Comparison of ENCODE assay signal across 34 cellular contexts in genomic region chr2:57504787-57505186, GRCh38.
A peak's percentile ranks its signal among the peaks of the same experiment; 100 is the strongest.
DNase-seq lines count a peak whose midpoint lies in the region; ATAC-seq, FAIRE-seq and TF ChIP-seq lines count a peak whose summit lies in the region.
"Had no signal": no experiment of that assay in that cellular context is flagged by ENCODE, and none has a peak within 500 bp of the region (broad histone marks: within the 10 kb centered on the region; RNA-seq: fewer than 3 reads in every experiment).

No MANE protein-coding gene starts in this region.

- TF ChIP-seq POLR2A in HepG2 (IDR thresholded peaks at IDR 0.05; ENCODE audit: insufficient read depth in 1 of 2, low read depth in 2 of 2, low read length in 2 of 2) (no peak), right lobe of liver (IDR thresholded peaks at IDR 0.05) (no peak), A549 (IDR thresholded peaks at IDR 0.05; ENCODE audit: low read length) (no peak), GM12878 (IDR thresholded peaks at IDR 0.05; ENCODE audit: low read depth, low read length) (no peak)

- H3K79me2 ChIP-seq in SK-N-SH (ENCODE audit: insufficient read depth) = no peaks in the 10 kb centered on the region
- H3K79me2 ChIP-seq in HepG2 (ENCODE audit: insufficient read depth, low read length) = no peaks in the 10 kb centered on the region
- no peaks in the 10 kb centered on the region for H3K79me2 ChIP-seq in GM12878 (ENCODE audit: control insufficient read depth, insufficient read depth, low read length)

- TF ChIP-seq RAD21 in SK-N-SH (IDR thresholded peaks at IDR 0.05; ENCODE audit: low read length) (no peak), HepG2 (CRISPR knock-in tag; IDR thresholded peaks at IDR 0.05) (no peak), A549 (conservative IDR thresholded peaks at IDR 0.05 in 1 of 2, IDR thresholded peaks at IDR 0.05 in 1 of 2) (no peak), GM12878 (IDR thresholded peaks at IDR 0.05; ENCODE audit: insufficient read depth, low read depth, low read length) (no peak)

- H3K4me3 ChIP-seq in SK-N-SH (ENCODE audit: low read depth in 2 of 2, low read length in 1 of 2) = no peak overlapping the region
- H3K4me3 ChIP-seq in HepG2 (replicated peaks in 1 of 3; ENCODE audit: insufficient read depth in 1 of 3, low read depth in 2 of 3, low read length in 3 of 3) = no peak overlapping the region
- no peak overlapping the region for H3K4me3 ChIP-seq in right lobe of liver
- no peak overlapping the region for H3K4me3 ChIP-seq in A549
- no peak overlapping the region for H3K4me3 ChIP-seq in GM12878
- H3K4me3 ChIP-seq: BLaER1; BLaER1 treated with 17β-estradiol and CSF1 and Interleukin-3, amounts not matched to agents 10 nM and 100 nM had no signal

- DNase-seq in SK-N-SH (no peak), HepG2 (ENCODE audit: low spot score) (no peak), right lobe of liver (no peak), A549 (ENCODE audit: low read depth in 1 of 2, low spot score in 1 of 2) (no peak), GM12878 (ENCODE audit: low read depth, low spot score) (no peak), GDM1 (lab: John Stamatoyannopoulos, UW) (no peak), frontal cortex (ENCODE audit: low spot score in 2 of 2) (no peak)
- DNase-seq: 8988T; ACHN; AML-193; BE2C; C1 segment of cervical spinal cord; Caco-2; Calu3; CD4-positive, alpha-beta memory T cell; CD4-positive, alpha-beta T cell; CD4-positive, CD25-positive, alpha-beta regulatory T cell; CD8-positive, alpha-beta memory T cell; CD8-positive, alpha-beta T cell; COR-L47; DMS 273 treated with DMSO at 0.1 percent for 48 hours; DMS153; DMS53; DMS79; DMS79 treated with DMSO at 0.1 percent for 48 hours; DND-41; EL had no signal

- H3K9me3 ChIP-seq in SK-N-SH = no peaks in the 10 kb centered on the region
- H3K9me3 ChIP-seq in HepG2 (ENCODE audit: low read length) = no peaks in the 10 kb centered on the region
- H3K9me3 ChIP-seq in right lobe of liver = no peaks in the 10 kb centered on the region
- no peaks in the 10 kb centered on the region for H3K9me3 ChIP-seq in A549
- H3K9me3 ChIP-seq in GM12878 (replicated peaks; ENCODE audit: control insufficient read depth, insufficient read depth, low read length) = no peaks in the 10 kb centered on the region
- H3K9me3 ChIP-seq: BE2C; BLaER1; BLaER1 treated with 17β-estradiol and CSF1 and Interleukin-3, amounts not matched to agents 10 nM and 100 nM; Caco-2 had no signal

- H3K27me3 ChIP-seq in SK-N-SH (ENCODE audit: insufficient read depth) (no peaks in the 10 kb centered on the region), HepG2 (ENCODE audit: control insufficient read depth in 1 of 2, insufficient read depth in 2 of 2, low read length in 2 of 2) (no peaks in the 10 kb centered on the region), right lobe of liver (no peaks in the 10 kb centered on the region), GM12878 (replicated peaks in 1 of 2; ENCODE audit: control insufficient read depth in 2 of 2, insufficient read depth in 2 of 2, low read length in 1 of 2) (no peaks in the 10 kb centered on the region)
- H3K27me3 ChIP-seq: BE2C; BLaER1; BLaER1 treated with 17β-estradiol and CSF1 and Interleukin-3, amounts not matched to agents 10 nM and 100 nM had no signal

- TF ChIP-seq CTCF in SK-N-SH (IDR thresholded peaks at IDR 0.05) (no peak), HepG2 (CRISPR knock-in tag; IDR thresholded peaks at IDR 0.05) (no peak), right lobe of liver (IDR thresholded peaks at IDR 0.05) (no peak), A549 (IDR thresholded peaks at IDR 0.05) (no peak), GM12878 (IDR thresholded peaks at IDR 0.05 in 2 of 3, conservative IDR thresholded peaks at IDR 0.05 in 1 of 3; ENCODE audit: control insufficient read depth in 2 of 3, extremely low read depth in 1 of 3, insufficient read depth in 1 of 3, low read depth in 3 of 3, low read length in 3 of 3) (no peak)

- RAD21 ChIA-PET in GM12878 (lab: Charles Lee; ENCODE audit: unreplicated experiment) = no interaction called here

- H3K4me2 ChIP-seq in SK-N-SH = no peak overlapping the region
- H3K4me2 ChIP-seq in HepG2 (ENCODE audit: low read depth, low read length) = no peak overlapping the region
- H3K4me2 ChIP-seq in A549 = no peak overlapping the region
- H3K4me2 ChIP-seq in GM12878 (ENCODE audit: control insufficient read depth, insufficient read depth) = no peak overlapping the region
- H3K4me2 ChIP-seq: BLaER1; BLaER1 treated with 17β-estradiol and CSF1 and Interleukin-3, amounts not matched to agents 10 nM and 100 nM had no signal

- no peak for TF ChIP-seq EP300 in SK-N-SH (IDR thresholded peaks at IDR 0.05; ENCODE audit: borderline replicate concordance in 1 of 2, low read depth in 1 of 2, low read length in 1 of 2)
- no peak for TF ChIP-seq EP300 in HepG2 (IDR thresholded peaks at IDR 0.05; ENCODE audit: low read depth in 2 of 2, low read length in 2 of 2)
- no peak for TF ChIP-seq EP300 in HepG2 (CRISPR knock-in tag; IDR thresholded peaks at IDR 0.05; ENCODE audit: borderline replicate concordance)
- no peak for TF ChIP-seq EP300 in A549 (IDR thresholded peaks at IDR 0.05)
- TF ChIP-seq EP300 in GM12878 (IDR thresholded peaks at IDR 0.05; ENCODE audit: borderline replicate concordance in 1 of 2, control insufficient read depth in 1 of 2, low read depth in 2 of 2, low read length in 2 of 2) = no peak

- H3K27ac ChIP-seq in SK-N-SH (ENCODE audit: low read depth in 2 of 2, low read length in 1 of 2) = no peak overlapping the region
- H3K27ac ChIP-seq in HepG2 (ENCODE audit: extremely low read length, insufficient read depth, low read length) = no peak overlapping the region
- H3K27ac ChIP-seq in right lobe of liver = no peak overlapping the region
- no peak overlapping the region for H3K27ac ChIP-seq in A549
- H3K27ac ChIP-seq in GM12878 (ENCODE audit: control insufficient read depth, insufficient read depth) = no peak overlapping the region
- H3K27ac ChIP-seq: 22Rv1; BLaER1; BLaER1 treated with 17β-estradiol and CSF1 and Interleukin-3, amounts not matched to agents 10 nM and 100 nM; C4-2B had no signal

- POLR2A ChIA-PET in SK-N-SH (lab: Yijun Ruan, JAX) (no interaction called here), HepG2 (lab: Yijun Ruan, JAX) (no interaction called here), A549 (lab: Yijun Ruan, JAX) (no interaction called here), GM12878 (lab: Charles Lee) (no interaction called here)

- H3K9ac ChIP-seq in SK-N-SH (no peak overlapping the region), HepG2 (ENCODE audit: insufficient read depth, low read depth, low read length) (no peak overlapping the region), GM12878 (ENCODE audit: control insufficient read depth, insufficient read depth, low read length) (no peak overlapping the region)
- H3K9ac ChIP-seq: BLaER1; BLaER1 treated with 17β-estradiol and CSF1 and Interleukin-3, amounts not matched to agents 10 nM and 100 nM had no signal

- ATAC-seq in SK-N-SH treated with all-trans-retinoic acid at 6 μM for 48 hours (no peak), HepG2 (no peak), right lobe of liver (no peak), A549 (no peak), GM12878 (no peak)
- ATAC-seq: CD8-positive, alpha-beta T cell had no signal

- CTCF ChIA-PET in SK-N-SH (lab: Yijun Ruan, JAX) (interaction anchor here (1.2 kb wide), 1 partner anchor 13 kb away, joined by 3 read pairs; no protein-coding TSS in a partner anchor), HepG2 (lab: Yijun Ruan, JAX; ENCODE audit: low intra/inter-chr PET ratio, low total read pairs) (no interaction called here), A549 (lab: Yijun Ruan, JAX) (interaction anchor here (0.9 kb wide), 1 partner anchor 7 kb away, joined by 3 read pairs; no protein-coding TSS in a partner anchor), GM12878 (lab: Yijun Ruan, JAX) (no interaction called here)

- SMC1A ChIA-PET in GM12878 (lab: Charles Lee; ENCODE audit: uncharacterized antibody, unreplicated experiment) = no interaction called here

- H3K4me1 ChIP-seq in SK-N-SH (ENCODE audit: control insufficient read depth in 1 of 2, insufficient read depth in 2 of 2, low read depth in 1 of 2, low read length in 1 of 2) (no peaks in the 10 kb centered on the region), HepG2 (ENCODE audit: insufficient read depth, low read length) (no peaks in the 10 kb centered on the region), right lobe of liver (no peaks in the 10 kb centered on the region), A549 (no peaks in the 10 kb centered on the region), GM12878 (ENCODE audit: control insufficient read depth, insufficient read depth, low read length) (no peaks in the 10 kb centered on the region)
- H3K4me1 ChIP-seq: BE2C; BLaER1; BLaER1 treated with 17β-estradiol and CSF1 and Interleukin-3, amounts not matched to agents 10 nM and 100 nM; Caco-2 had no signal

- WGBS in SK-N-SH (ENCODE audit: low lambda C conversion rate) = 6% methylated on average over 1 of the region's 1 CpG
- WGBS in HepG2 (ENCODE audit: low lambda C conversion rate) = 0% methylated on average over 1 of the region's 1 CpG
- 24% methylated on average over 1 of the region's 1 CpG for WGBS in right lobe of liver (ENCODE audit: insufficient coverage, low coverage, low lambda C conversion rate, missing lambda C conversion rate)
- 0% methylated on average over 1 of the region's 1 CpG for WGBS in A549 (ENCODE audit: missing lambda C conversion rate)
- 5% methylated on average over 1 of the region's 1 CpG for WGBS in GM12878 (ENCODE audit: insufficient coverage, insufficient replicate concordance, low lambda C conversion rate, missing lambda C conversion rate)

- H3K36me3 ChIP-seq in SK-N-SH (replicated peaks in 1 of 2; ENCODE audit: control insufficient read depth in 1 of 2, insufficient read depth in 2 of 2, low read length in 1 of 2) = no peaks in the 10 kb centered on the region
- H3K36me3 ChIP-seq in HepG2 (replicated peaks in 1 of 2; ENCODE audit: control insufficient read depth in 1 of 2, insufficient read depth in 2 of 2, low read length in 2 of 2) = no peaks in the 10 kb centered on the region
- no peaks in the 10 kb centered on the region for H3K36me3 ChIP-seq in right lobe of liver
- H3K36me3 ChIP-seq in GM12878 (ENCODE audit: control insufficient read depth in 2 of 2, insufficient read depth in 2 of 2, low read length in 1 of 2) = no peaks in the 10 kb centered on the region
- H3K36me3 ChIP-seq: BE2C; BLaER1; BLaER1 treated with 17β-estradiol and CSF1 and Interleukin-3, amounts not matched to agents 10 nM and 100 nM had no signal

- in situ Hi-C loops in HepG2 (cut with HindIII; ENCODE audit: extremely low pct_ligation_motif_present, low pct_unique_long_range_greater_than_20kb) = no loop called here
- in situ Hi-C loops in GM12878 (cut with MboI) = loop anchor here (10.0 to 25.0 kb wide), 2 partner anchors 1320 to 1792 kb away; partner anchors contain the start of gene CCDC85A

- no peaks in the 10 kb centered on the region for H3K9me2 ChIP-seq in SK-N-SH

- H2AFZ ChIP-seq in SK-N-SH (ENCODE audit: low read depth) = 0 out of 2 replicates have a peak overlapping the region, but pooled peaks have one; percentile 24
- H2AFZ ChIP-seq in HepG2 (ENCODE audit: low read length) = no peak overlapping the region
- H2AFZ ChIP-seq in GM12878 (ENCODE audit: control insufficient read depth, low read depth, low read length) = no peak overlapping the region

- intact Hi-C loops in HepG2 (cut with micrococcal nuclease; ENCODE audit: unreplicated experiment) = no loop called here
- intact Hi-C loops in right lobe of liver (cut with DNase I) = no loop called here
- intact Hi-C loops in GM12878 (cut with micrococcal nuclease; ENCODE audit: unreplicated experiment) = no loop called here

- no peaks in the 10 kb centered on the region for H4K20me1 ChIP-seq in SK-N-SH (ENCODE audit: insufficient read depth)
- no peaks in the 10 kb centered on the region for H4K20me1 ChIP-seq in HepG2 (ENCODE audit: insufficient read depth, low read length)
- no peaks in the 10 kb centered on the region for H4K20me1 ChIP-seq in GM12878 (ENCODE audit: control insufficient read depth, insufficient read depth)
- H4K20me1 ChIP-seq: BLaER1; BLaER1 treated with 17β-estradiol and CSF1 and Interleukin-3, amounts not matched to agents 10 nM and 100 nM had no signal

- no TSS peak for BruUV-seq in HepG2 (replicated peaks; lab: Mats Ljungman, UMichigan)
- no TSS peak for BruUV-seq in GM12878 (replicated peaks; lab: Mats Ljungman, UMichigan)

- H3F3A ChIP-seq in SK-N-SH (replicated peaks; ENCODE audit: insufficient read depth) = no peaks in the 10 kb centered on the region

- FAIRE-seq in HepG2 (lab: Jason Lieb, UNC) = no peak
- no peak for FAIRE-seq in A549 (lab: Jason Lieb, UNC)
- peak; percentile 38 for FAIRE-seq in GM12878 (lab: Jason Lieb, UNC)
- FAIRE-seq in frontal cortex (lab: Jason Lieb, UNC) = no peak
- FAIRE-seq: A204.1, D721Med had no signal

Comparison
In these comparisons a context has a peak if more than half of its experiments do, and no peak if none do; other contexts are left out.
1. CTCF ChIA-PET loops: an anchor here in SK-N-SH (1.2 kb wide) and A549 (0.9 kb wide); none called in HepG2 and GM12878.